1 cellular context compared by ENCODE assay signal in genomic region chr3:141455603-141456327, GRCh38.
TF ChIP-seq lines count a peak whose summit lies in the region.

No MANE protein-coding gene starts in this region.

TF ChIP-seq in K562, 482 proteins besides CTCF, POLR2A, EP300 and RAD21 (continued from another document):
- TF ChIP-seq ZBTB49 (CRISPR knock-in tag; IDR thresholded peaks at IDR 0.05; ENCODE audit: borderline replicate concordance) (no peak), SMAD4 (CRISPR knock-in tag; conservative IDR thresholded peaks at IDR 0.05) (no peak), ATF2 (CRISPR knock-in tag; IDR thresholded peaks at IDR 0.05) (no peak), MLX (CRISPR knock-in tag; conservative IDR thresholded peaks at IDR 0.05) (no peak), MAX (CRISPR knock-in tag; IDR thresholded peaks at IDR 0.05) (no peak), RBFOX2 (IDR thresholded peaks at IDR 0.05; ENCODE audit: low read depth, low read length) (no peak), ZFP36 (IDR thresholded peaks at IDR 0.05; ENCODE audit: low read depth, low read length, partially characterized antibody) (no peak), TEAD4 (IDR thresholded peaks at IDR 0.05; ENCODE audit: low read length) (no peak), TEAD4 (CRISPR knock-in tag; IDR thresholded peaks at IDR 0.05; ENCODE audit: borderline replicate concordance) (no peak), MTA1 (IDR thresholded peaks at IDR 0.05; ENCODE audit: borderline replicate concordance) (no peak), ZNF23 (CRISPR knock-in tag; IDR thresholded peaks at IDR 0.05) (no peak), KLF6 (CRISPR knock-in tag; IDR thresholded peaks at IDR 0.05; ENCODE audit: borderline replicate concordance) (no peak), RBM14 (IDR thresholded peaks at IDR 0.05; ENCODE audit: borderline replicate concordance, insufficient read depth, low read depth, low read length) (no peak), CHCHD3 (CRISPR knock-in tag; IDR thresholded peaks at IDR 0.05) (no peak)
